In the genomic region with DNA sequence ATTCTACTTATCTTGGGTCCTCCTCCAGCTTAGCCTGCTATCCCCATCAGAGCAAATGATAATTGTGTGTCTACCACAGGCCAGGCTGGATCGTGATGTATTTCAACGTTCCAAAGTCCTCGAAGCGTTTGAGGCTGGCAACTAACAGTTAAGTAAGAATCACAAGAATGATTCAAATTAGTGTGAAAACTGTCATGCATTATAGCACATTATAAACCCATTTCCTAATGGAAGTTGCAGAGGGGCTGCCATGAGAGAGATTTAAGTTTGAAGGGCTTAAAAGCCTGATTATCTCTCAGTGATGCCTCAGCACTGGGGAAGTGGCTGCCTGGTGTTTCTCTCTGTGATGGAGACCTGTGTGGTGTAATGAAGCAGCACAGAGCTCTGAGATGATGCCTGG, we compare ENCODE assay signal across 19 cellular contexts.
DNase-seq lines count a peak whose midpoint lies in the region; ATAC-seq and TF ChIP-seq lines count a peak whose summit lies in the region.
"Had no signal": no experiment of that assay in that cellular context is flagged by ENCODE, and none has a peak within 500 bp of the region (broad histone marks: within the 10 kb centered on the region; RNA-seq: fewer than 3 reads in every experiment).

No MANE protein-coding gene starts in this region.

- peak; percentile 31 for TF ChIP-seq RAD21 in neural cell (conservative IDR thresholded peaks at IDR 0.05)

- peaks cover 10% of the 10 kb centered on the region for H3K27me3 Mint-ChIP-seq in activated T-helper 17 cell treated with anti-CD3 and anti-CD28 coated beads, Interleukin-2, amount 50 U/mL, for 72 hours
- H3K27me3 Mint-ChIP-seq in activated naive CD8-positive, alpha-beta T cell treated with anti-CD3 and anti-CD28 coated beads for 36 hours, result peaks cover 4% of the 10 kb centered on the region
- H3K27me3 Mint-ChIP-seq: CD4-positive, alpha-beta T cell had no signal

- H3K27ac ChIP-seq in right atrium auricular region (no peak overlapping the region), neural cell (ENCODE audit: low read length) (peak overlapping the region; percentile 89), neuronal stem cell (replicated peaks; ENCODE audit: low read length) (no peak overlapping the region)
- H3K27ac ChIP-seq: 22Rv1; A549; BLaER1 treated with 17β-estradiol and CSF1 and Interleukin-3, amounts not matched to agents 10 nM and 100 nM; C4-2B had no signal

- no CpG with 5 or more reads among the region's 4 CpGs for WGBS in neuronal stem cell (ENCODE audit: extremely low coverage in 2 of 2, insufficient read length in 2 of 2, insufficient replicate concordance in 1 of 2), 2 donors

- no peak overlapping the region for H2AK5ac ChIP-seq in neuronal stem cell (ENCODE audit: low read depth, low read length)

- H3K14ac ChIP-seq in neuronal stem cell (ENCODE audit: low read length), result no peak overlapping the region

- intact Hi-C loops in Right ventricle myocardium superior (cut with DNase I), result no loop called here

- H3K79me2 ChIP-seq in neural cell (replicated peaks; ENCODE audit: insufficient read depth, low read length), result no peaks in the 10 kb centered on the region

- no peaks in the 10 kb centered on the region for H3K4me1 ChIP-seq in right atrium auricular region
- H3K4me1 ChIP-seq in neuronal stem cell (ENCODE audit: control insufficient read depth in 2 of 2, insufficient read depth in 1 of 2, low read depth in 1 of 2, low read length in 2 of 2), result peaks cover 0 to 7% of the 10 kb centered on the region in 2 donors
- H3K4me1 ChIP-seq: A549; BLaER1 treated with 17β-estradiol and CSF1 and Interleukin-3, amounts not matched to agents 10 nM and 100 nM had no signal

- H3K9ac ChIP-seq in neural cell (ENCODE audit: low read length) (peak overlapping the region; percentile 56), neuronal stem cell (ENCODE audit: low read depth, low read length, poor library complexity) (no peak overlapping the region)
- H3K9ac ChIP-seq: BLaER1 treated with 17β-estradiol and CSF1 and Interleukin-3, amounts not matched to agents 10 nM and 100 nM had no signal

- DNase-seq in right atrium auricular region (ENCODE audit: low spot score) (peak; percentile 18), Right ventricle myocardium superior (no peak), neuronal stem cell (ENCODE audit: low spot score) (no peak)
- no peak for DNase-seq in activated naive CD8-positive, alpha-beta T cell treated with anti-CD3 and anti-CD28 coated beads for 36 hours
- DNase-seq: AML-193; Caco-2; Calu3; CD4-positive, alpha-beta T cell; CD8-positive, alpha-beta T cell; DMS79 treated with DMSO at 0.1 percent for 48 hours; GDM1 had no signal

- H3K4me1 Mint-ChIP-seq in activated T-helper 17 cell treated with anti-CD3 and anti-CD28 coated beads, Interleukin-2, amount 50 U/mL, for 72 hours, result no peaks in the 10 kb centered on the region
- H3K4me1 Mint-ChIP-seq in activated naive CD8-positive, alpha-beta T cell treated with anti-CD3 and anti-CD28 coated beads for 36 hours, result no peaks in the 10 kb centered on the region

- H3K4me3 Mint-ChIP-seq in activated T-helper 17 cell treated with anti-CD3 and anti-CD28 coated beads, Interleukin-2, amount 50 U/mL, for 72 hours, result no peak overlapping the region
- no peak overlapping the region for H3K4me3 Mint-ChIP-seq in activated naive CD8-positive, alpha-beta T cell treated with anti-CD3 and anti-CD28 coated beads for 36 hours
- H3K4me3 Mint-ChIP-seq: B cell; CD4-positive, alpha-beta T cell; CD8-positive, alpha-beta T cell had no signal

- ATAC-seq in Right ventricle myocardium superior (ENCODE audit: poor library complexity), result no peak
- no peak for ATAC-seq in activated T-helper 17 cell treated with anti-CD3 and anti-CD28 coated beads, Interleukin-2, amount 50 U/mL, for 72 hours (replicated peaks)
- ATAC-seq: A549; CD8-positive, alpha-beta T cell; GM12878 had no signal

- no peaks in the 10 kb centered on the region for H3F3A ChIP-seq in neural cell (ENCODE audit: insufficient read depth, low read length, poor library complexity, severe bottlenecking)

- no peak overlapping the region for H2AFZ ChIP-seq in neural cell (ENCODE audit: low read depth, low read length)
- no peak overlapping the region for H2AFZ ChIP-seq in neuronal stem cell (ENCODE audit: low read length)

- H3K79me1 ChIP-seq in neuronal stem cell (ENCODE audit: low read depth, low read length), result no peaks in the 10 kb centered on the region

- no peaks in the 10 kb centered on the region for H3K9me3 Mint-ChIP-seq in activated T-helper 17 cell treated with anti-CD3 and anti-CD28 coated beads, Interleukin-2, amount 50 U/mL, for 72 hours
- peaks cover 4% of the 10 kb centered on the region for H3K9me3 Mint-ChIP-seq in activated naive CD8-positive, alpha-beta T cell treated with anti-CD3 and anti-CD28 coated beads for 36 hours
- H3K9me3 Mint-ChIP-seq: CD4-positive, alpha-beta T cell; CD8-positive, alpha-beta T cell had no signal

- H2BK15ac ChIP-seq in neuronal stem cell (ENCODE audit: low read length), result no peak overlapping the region

- H2BK12ac ChIP-seq in neuronal stem cell (ENCODE audit: low read length), result no peak overlapping the region

- TF ChIP-seq CTCF in right atrium auricular region (IDR thresholded peaks at IDR 0.05), result no peak
- TF ChIP-seq CTCF in neural cell (IDR thresholded peaks at IDR 0.05; ENCODE audit: poor library complexity, severe bottlenecking), result no peak

- H2BK5ac ChIP-seq in neuronal stem cell (ENCODE audit: low read length), result no peak overlapping the region

- H4K20me1 ChIP-seq in neural cell (ENCODE audit: insufficient read depth), result no peaks in the 10 kb centered on the region
- H4K20me1 ChIP-seq: BLaER1 treated with 17β-estradiol and CSF1 and Interleukin-3, amounts not matched to agents 10 nM and 100 nM had no signal

- H3K9me3 ChIP-seq in right atrium auricular region, result no peaks in the 10 kb centered on the region
- H3K9me3 ChIP-seq in neural cell (ENCODE audit: low read length), result no peaks in the 10 kb centered on the region
- no peaks in the 10 kb centered on the region for H3K9me3 ChIP-seq in neuronal stem cell (replicated peaks in 1 of 2; ENCODE audit: control insufficient read depth in 2 of 2, insufficient read depth in 1 of 2, low read depth in 1 of 2, low read length in 2 of 2)
- H3K9me3 ChIP-seq: A549, Caco-2 had no signal

- peak; percentile 85 for TF ChIP-seq EP300 in neural cell (conservative IDR thresholded peaks at IDR 0.05; ENCODE audit: poor library complexity, severe bottlenecking)

- peak overlapping the region; percentile 36 for H3K4me2 ChIP-seq in neural cell (ENCODE audit: low read length)
- H3K4me2 ChIP-seq in neuronal stem cell (ENCODE audit: insufficient read depth, low read length, poor library complexity, severe bottlenecking), result no peak overlapping the region
- H3K4me2 ChIP-seq: A549; BLaER1 treated with 17β-estradiol and CSF1 and Interleukin-3, amounts not matched to agents 10 nM and 100 nM had no signal

- H3K18ac ChIP-seq in neuronal stem cell (ENCODE audit: low read length), result no peak overlapping the region

- H2BK120ac ChIP-seq in neuronal stem cell (ENCODE audit: low read depth, low read length), result no peak overlapping the region

- H3K9me2 ChIP-seq in neural cell (ENCODE audit: insufficient read depth, low read length), result no peaks in the 10 kb centered on the region

- no peak overlapping the region for H4K8ac ChIP-seq in neuronal stem cell (ENCODE audit: low read depth, low read length)

- no peak overlapping the region for H4K91ac ChIP-seq in neuronal stem cell (ENCODE audit: low read depth, low read length, poor library complexity)

- peak overlapping the region; percentile 3 for H3K23ac ChIP-seq in neuronal stem cell (ENCODE audit: low read depth, low read length, poor library complexity)

- no peaks in the 10 kb centered on the region for H3K27me3 ChIP-seq in right atrium auricular region
- no peaks in the 10 kb centered on the region for H3K27me3 ChIP-seq in neural cell (ENCODE audit: insufficient read depth, low read depth, low read length)
- peaks cover 0 to 11% (median 0%) of the 10 kb centered on the region in 3 experiments for H3K27me3 ChIP-seq in neuronal stem cell (ENCODE audit: control insufficient read depth in 3 of 3, insufficient read depth in 3 of 3, low read depth in 1 of 3, low read length in 3 of 3)
- H3K27me3 ChIP-seq: BLaER1 treated with 17β-estradiol and CSF1 and Interleukin-3, amounts not matched to agents 10 nM and 100 nM had no signal

- H3K36me3 ChIP-seq in right atrium auricular region, result no peaks in the 10 kb centered on the region
- no peaks in the 10 kb centered on the region for H3K36me3 ChIP-seq in neural cell (ENCODE audit: insufficient read depth, low read length)
- H3K36me3 ChIP-seq in neuronal stem cell (replicated peaks in 1 of 2; ENCODE audit: control insufficient read depth in 2 of 2, insufficient read depth in 2 of 2, low read length in 2 of 2), result no peaks in the 10 kb centered on the region
- H3K36me3 ChIP-seq: BLaER1 treated with 17β-estradiol and CSF1 and Interleukin-3, amounts not matched to agents 10 nM and 100 nM had no signal

- no peak overlapping the region for H3K4ac ChIP-seq in neuronal stem cell (ENCODE audit: low read length)

- H3K4me3 ChIP-seq in right atrium auricular region (no peak overlapping the region), neural cell (ENCODE audit: low read length) (peak overlapping the region; percentile 50), neuronal stem cell (ENCODE audit: low read length in 2 of 2) (no peak overlapping the region)
- H3K4me3 ChIP-seq: A549; BLaER1 treated with 17β-estradiol and CSF1 and Interleukin-3, amounts not matched to agents 10 nM and 100 nM; GM12878 had no signal

- H3K27ac Mint-ChIP-seq in activated T-helper 17 cell treated with anti-CD3 and anti-CD28 coated beads, Interleukin-2, amount 50 U/mL, for 72 hours, result no peak overlapping the region
- H3K27ac Mint-ChIP-seq in activated naive CD8-positive, alpha-beta T cell treated with anti-CD3 and anti-CD28 coated beads for 36 hours, result no peak overlapping the region
- H3K27ac Mint-ChIP-seq: B cell; CD4-positive, alpha-beta T cell; CD8-positive, alpha-beta T cell had no signal

- H3K36me3 Mint-ChIP-seq in activated T-helper 17 cell treated with anti-CD3 and anti-CD28 coated beads, Interleukin-2, amount 50 U/mL, for 72 hours (ENCODE audit: low read depth), result no peaks in the 10 kb centered on the region
- no peaks in the 10 kb centered on the region for H3K36me3 Mint-ChIP-seq in activated naive CD8-positive, alpha-beta T cell treated with anti-CD3 and anti-CD28 coated beads for 36 hours
- H3K36me3 Mint-ChIP-seq: CD8-positive, alpha-beta T cell had no signal

TF ChIP-seq in neural cell, 6 proteins besides CTCF, POLR2A, EP300 and RAD21 (continues in another document):
- no peak for TF ChIP-seq TAF1 (IDR thresholded peaks at IDR 0.05; ENCODE audit: low read depth)
